Comparison of ENCODE assay signal across 7 cellular contexts in genomic region chr1:173881117-173881516, GRCh38. TPM values are rescaled to one million over a fixed set of nuclear protein-coding genes. Genes with fewer than 3 reads are reported as not detected.
"Had no signal": no experiment of that assay in that cellular context is flagged by ENCODE, and none has a peak within 500 bp of the region (broad histone marks: within the 10 kb centered on the region; RNA-seq: fewer than 3 reads in every experiment).

No MANE protein-coding gene starts in this region.

RNA-seq across cellular contexts. Expression of gene SERPINC1, which starts 36.0 kb away (rescaled TPM):
- total RNA-seq: temporal lobe, thoracic aorta, thyroid gland, tibial nerve, upper lobe of right lung, urinary bladder, vagina had no signal
